In genomic region chr4:108683479-108683878, GRCh38 we compare ENCODE assay signal across 9 cellular contexts. TPM values are rescaled to one million over a fixed set of nuclear protein-coding genes. Genes with fewer than 3 reads are reported as not detected.
DNase-seq lines count a peak whose midpoint lies in the region; ATAC-seq, FAIRE-seq and TF ChIP-seq lines count a peak whose summit lies in the region.
"Had no signal": no experiment of that assay in that cellular context is flagged by ENCODE, and none has a peak within 500 bp of the region (broad histone marks: within the 10 kb centered on the region; RNA-seq: fewer than 3 reads in every experiment).

No MANE protein-coding gene starts in this region.

- TF ChIP-seq POLR2A in HepG2 (IDR thresholded peaks at IDR 0.05; ENCODE audit: insufficient read depth in 1 of 2, low read depth in 2 of 2, low read length in 2 of 2), result no peak

- H3K9me3 Mint-ChIP-seq in HFFc6 (no peaks in the 10 kb centered on the region), astrocyte (ENCODE audit: unreplicated experiment) (no peaks in the 10 kb centered on the region), glutamatergic neuron (ENCODE audit: unreplicated experiment) (no peaks in the 10 kb centered on the region)
- H3K9me3 Mint-ChIP-seq: central memory CD8-positive, alpha-beta T cell had no signal

- H3K4me3 ChIP-seq in astrocyte (ENCODE audit: insufficient read depth, low read depth, low read length) (no peak overlapping the region), HepG2 (replicated peaks in 1 of 3; ENCODE audit: insufficient read depth in 1 of 3, low read depth in 2 of 3, low read length in 3 of 3) (no peak overlapping the region)

- no peaks in the 10 kb centered on the region for H3K27me3 ChIP-seq in astrocyte (ENCODE audit: insufficient read depth, low read length)
- no peaks in the 10 kb centered on the region for H3K27me3 ChIP-seq in HepG2 (ENCODE audit: control insufficient read depth in 1 of 2, insufficient read depth in 2 of 2, low read length in 2 of 2)

- H2AFZ ChIP-seq in astrocyte (ENCODE audit: low read depth, low read length), result no peak overlapping the region
- no peak overlapping the region for H2AFZ ChIP-seq in HepG2 (ENCODE audit: low read length)

- no peaks in the 10 kb centered on the region for H3K4me1 ChIP-seq in astrocyte (ENCODE audit: insufficient read depth, low read length)
- no peaks in the 10 kb centered on the region for H3K4me1 ChIP-seq in HepG2 (ENCODE audit: insufficient read depth, low read length)

- H3K4me1 Mint-ChIP-seq in HFFc6 (ENCODE audit: low read depth), result peaks cover 6% of the 10 kb centered on the region; the same call in 1 of the 2 replicates
- H3K4me1 Mint-ChIP-seq in astrocyte (ENCODE audit: low read depth, unreplicated experiment), result peaks cover 10% of the 10 kb centered on the region
- peaks cover 11% of the 10 kb centered on the region for H3K4me1 Mint-ChIP-seq in glutamatergic neuron (ENCODE audit: low read depth, unreplicated experiment)
- H3K4me1 Mint-ChIP-seq: central memory CD8-positive, alpha-beta T cell had no signal

- in situ Hi-C loops in HepG2 (cut with HindIII; ENCODE audit: extremely low pct_ligation_motif_present, low pct_unique_long_range_greater_than_20kb), result loop anchor here (25.0 kb wide), 1 partner anchor 729 kb away; no protein-coding TSS in a partner anchor

- no peak overlapping the region for H3K4me2 ChIP-seq in astrocyte (ENCODE audit: low read length)
- H3K4me2 ChIP-seq in HepG2 (ENCODE audit: low read depth, low read length), result no peak overlapping the region

- FAIRE-seq in astrocyte (lab: Jason Lieb, UNC) (peak; percentile 17), HepG2 (lab: Jason Lieb, UNC) (no peak)

- H3K27me3 Mint-ChIP-seq in HFFc6 (ENCODE audit: insufficient read depth), result peaks cover 2% of the 10 kb centered on the region
- no peaks in the 10 kb centered on the region for H3K27me3 Mint-ChIP-seq in astrocyte (ENCODE audit: low read depth, unreplicated experiment)
- H3K27me3 Mint-ChIP-seq in glutamatergic neuron (ENCODE audit: unreplicated experiment), result no peaks in the 10 kb centered on the region
- H3K27me3 Mint-ChIP-seq: central memory CD8-positive, alpha-beta T cell had no signal

- H3K27ac ChIP-seq in C4-2B (no peak overlapping the region), astrocyte (ENCODE audit: low read depth, low read length) (no peak overlapping the region), HepG2 (ENCODE audit: extremely low read length, insufficient read depth, low read length) (no peak overlapping the region)

- H3K36me3 ChIP-seq in astrocyte (ENCODE audit: insufficient read depth, low read length), result peaks cover 6% of the 10 kb centered on the region
- no peaks in the 10 kb centered on the region for H3K36me3 ChIP-seq in HepG2 (replicated peaks in 1 of 2; ENCODE audit: control insufficient read depth in 1 of 2, insufficient read depth in 2 of 2, low read length in 2 of 2)

- peak; percentile 31 for DNase-seq in HFFc6
- peak; percentile 39 for DNase-seq in astrocyte (ENCODE audit: low read depth)
- DNase-seq in HepG2 (ENCODE audit: low spot score), result peak; percentile 15
- no peak for DNase-seq in 8988T
- DNase-seq in glutamatergic neuron, result no peak
- no peak for DNase-seq in stimulated activated CD4-positive, alpha-beta T cell treated with anti-CD3 and anti-CD28 coated beads, Interleukin-4, amount 100 ng/mL, for 4 hours

- H3K4me3 Mint-ChIP-seq in HFFc6 (no peak overlapping the region), astrocyte (ENCODE audit: unreplicated experiment) (no peak overlapping the region), glutamatergic neuron (ENCODE audit: unreplicated experiment) (no peak overlapping the region)
- H3K4me3 Mint-ChIP-seq: central memory CD8-positive, alpha-beta T cell had no signal

- TF ChIP-seq CTCF in C4-2B (conservative IDR thresholded peaks at IDR 0.05) (peak; percentile 66), HFFc6 (IDR thresholded peaks at IDR 0.05) (peak; percentile 68), astrocyte (IDR thresholded peaks at IDR 0.05; ENCODE audit: insufficient read depth, low read depth, low read length) (peak; percentile 38), HepG2 (CRISPR knock-in tag; IDR thresholded peaks at IDR 0.05) (peak; percentile 32), glutamatergic neuron (IDR thresholded peaks at IDR 0.05; ENCODE audit: partially characterized antibody, unreplicated experiment) (no peak)

- H3K79me2 ChIP-seq in astrocyte (ENCODE audit: insufficient read depth, low read length) (no peaks in the 10 kb centered on the region), HepG2 (ENCODE audit: insufficient read depth, low read length) (no peaks in the 10 kb centered on the region)

- no peak for TF ChIP-seq RAD21 in HepG2 (CRISPR knock-in tag; IDR thresholded peaks at IDR 0.05)

- WGBS in HepG2 (ENCODE audit: low lambda C conversion rate), result 17% methylated on average over 5 of the region's 5 CpGs

- POLR2A ChIA-PET in HepG2 (lab: Yijun Ruan, JAX), result no interaction called here

- H4K20me1 ChIP-seq in astrocyte (ENCODE audit: insufficient read depth, low read length), result no peaks in the 10 kb centered on the region
- no peaks in the 10 kb centered on the region for H4K20me1 ChIP-seq in HepG2 (ENCODE audit: insufficient read depth, low read length)

- intact Hi-C loops in HepG2 (cut with micrococcal nuclease; ENCODE audit: unreplicated experiment), result loop anchor here (1.0 to 5.0 kb wide), 3 partner anchors 79 to 723 kb away; partner anchors contain the start of gene ETNPPL

- H3K27ac Mint-ChIP-seq in HFFc6, result no peak overlapping the region
- H3K27ac Mint-ChIP-seq in astrocyte (ENCODE audit: unreplicated experiment), result no peak overlapping the region
- no peak overlapping the region for H3K27ac Mint-ChIP-seq in glutamatergic neuron (ENCODE audit: unreplicated experiment)

- CTCF ChIA-PET in HepG2 (lab: Yijun Ruan, JAX; ENCODE audit: low intra/inter-chr PET ratio, low total read pairs), result interaction anchor here (1.2 to 1.5 kb wide), 2 partner anchors 100 to 615 kb away, joined by 3 to 4 read pairs; no protein-coding TSS in a partner anchor

- TF ChIP-seq EP300 in HepG2 (IDR thresholded peaks at IDR 0.05; ENCODE audit: low read depth in 2 of 2, low read length in 2 of 2) (no peak), HepG2 (CRISPR knock-in tag; IDR thresholded peaks at IDR 0.05; ENCODE audit: borderline replicate concordance) (no peak)

- H3K36me3 Mint-ChIP-seq in HFFc6 (ENCODE audit: low read depth) (no peaks in the 10 kb centered on the region), astrocyte (ENCODE audit: low read depth, unreplicated experiment) (peaks cover 3% of the 10 kb centered on the region), glutamatergic neuron (ENCODE audit: unreplicated experiment) (no peaks in the 10 kb centered on the region)

- H3K9ac ChIP-seq in astrocyte (ENCODE audit: low read length), result no peak overlapping the region
- H3K9ac ChIP-seq in HepG2 (ENCODE audit: insufficient read depth, low read depth, low read length), result no peak overlapping the region

- no TSS peak for BruUV-seq in HepG2 (replicated peaks; lab: Mats Ljungman, UMichigan)

- H3K9me3 ChIP-seq in astrocyte (ENCODE audit: insufficient read depth, low read depth, low read length) (no peaks in the 10 kb centered on the region), HepG2 (ENCODE audit: low read length) (no peaks in the 10 kb centered on the region)

- ATAC-seq in HepG2 (peak; percentile 61), GM21619 (IDR thresholded peaks at IDR 0.05; ENCODE audit: unreplicated experiment) (no peak)

TF ChIP-seq in HepG2, 621 proteins besides CTCF, POLR2A, EP300 and RAD21:
- TF ChIP-seq STAG1 (CRISPR knock-in tag; IDR thresholded peaks at IDR 0.05) (peak; percentile 56), PPARG (CRISPR knock-in tag; conservative IDR thresholded peaks at IDR 0.05) (no peak)

RNA-seq across cellular contexts. Expression of gene OSTC, which starts 33.1 kb away (rescaled TPM):
- 100 to 1,000 TPM; 178 to 259 (median 189) TPM for total RNA-seq in HFFc6 (2021; fragmentation: NEBNext Ultra II Directional; extraction: Animal tissue kit (Norgen Biotek cat#: 25700))
- total RNA-seq in astrocyte (240 and 251 TPM in 2 replicates), HepG2 (2016; rRNA removed; fragmentation: Illumina TruSeq; extraction: Trizol) (333 and 380 TPM in 2 replicates), glutamatergic neuron (ENCODE audit: unreplicated experiment) (42.8 TPM)
- total RNA-seq in HepG2 (2016; cell fraction: cytosol; rRNA removed; fragmentation: Illumina TruSeq; extraction: Trizol; ENCODE audit: low read depth), result 121 and 143 TPM in 2 replicates
- total RNA-seq in HepG2 (2016; cell fraction: insoluble cytoplasmic fraction; rRNA removed; fragmentation: Illumina TruSeq; extraction: Trizol), result 343 and 392 TPM in 2 replicates
- total RNA-seq in HepG2 (2016; cell fraction: membrane; rRNA removed; fragmentation: Illumina TruSeq; extraction: Trizol), result 256 and 315 TPM in 2 replicates
- total RNA-seq in HepG2 (2016; cell fraction: nucleus; rRNA removed; fragmentation: Illumina TruSeq; extraction: Trizol), result 254 and 288 TPM in 2 replicates
- polyA plus RNA-seq in HepG2 (2011; rRNA removed), result 154 and 208 TPM in 2 replicates
- polyA plus RNA-seq in HepG2 (2011; cell fraction: cytosol; rRNA removed), result 163 and 212 TPM in 2 replicates
- polyA plus RNA-seq in HepG2 (2011; cell fraction: nucleus; rRNA removed), result 33.1 and 47.3 TPM in 2 replicates
- 199 and 259 TPM in 2 replicates for polyA plus RNA-seq in HepG2 (2012)
- polyA plus RNA-seq in HepG2 (2016; cell fraction: cytosol; fragmentation: Illumina TruSeq; extraction: Trizol; ENCODE audit: low read depth), result 142 and 149 TPM in 2 replicates
- polyA plus RNA-seq in HepG2 (2016; cell fraction: insoluble cytoplasmic fraction; fragmentation: Illumina TruSeq; extraction: Trizol; ENCODE audit: low read depth), result 315 and 338 TPM in 2 replicates
- 251 and 286 TPM in 2 replicates for polyA plus RNA-seq in HepG2 (2016; cell fraction: membrane; fragmentation: Illumina TruSeq; extraction: Trizol; ENCODE audit: low read depth)
- 388 and 412 TPM in 2 replicates for polyA plus RNA-seq in HepG2 (2016; cell fraction: nucleus; fragmentation: Illumina TruSeq; extraction: Trizol; ENCODE audit: insufficient read depth, low read depth)
- 41.7 and 105 TPM in 2 replicates for polyA minus RNA-seq in HepG2 (2011; rRNA and poly(A)+ RNA removed; ENCODE audit: low replicate concordance)
- 63.8 and 74.6 TPM in 2 replicates for polyA minus RNA-seq in HepG2 (2011; cell fraction: cytosol; rRNA and poly(A)+ RNA removed)
- 65.8 and 71.9 TPM in 2 replicates for polyA minus RNA-seq in HepG2 (2011; cell fraction: nucleus; rRNA and poly(A)+ RNA removed)

Comparison
In these comparisons a context has a peak if more than half of its experiments do, and no peak if none do; other contexts are left out.
1. DNase-seq: peak in HFFc6 (single experiment), astrocyte (single experiment) and HepG2 (single experiment); none in 8988T (single experiment), glutamatergic neuron (single experiment) and stimulated activated CD4-positive, alpha-beta T cell treated with anti-CD3 and anti-CD28 coated beads, Interleukin-4, amount 100 ng/mL, for 4 hours (0 of 2).